11 cellular contexts compared by ENCODE assay signal in the genomic region with DNA sequence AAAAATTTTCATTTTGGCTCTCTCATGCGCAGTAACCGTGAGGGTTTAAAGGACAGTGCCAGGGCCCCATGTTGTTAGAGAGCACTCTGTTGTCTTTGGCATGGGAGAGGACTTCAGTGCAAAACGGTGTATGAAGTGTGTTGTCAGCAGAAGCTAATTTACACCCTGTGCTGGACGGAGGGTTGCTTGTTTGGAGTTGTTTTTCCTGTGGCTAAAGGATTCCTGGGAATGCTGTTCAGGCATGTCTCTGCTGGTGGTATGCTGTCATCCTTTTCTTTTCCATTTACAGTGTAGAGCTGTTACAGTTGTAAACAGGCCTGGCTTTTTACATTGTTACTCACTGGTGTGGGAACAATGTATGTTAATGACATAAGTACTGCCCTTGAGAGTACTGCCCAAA.
DNase-seq lines count a peak whose midpoint lies in the region; ATAC-seq and TF ChIP-seq lines count a peak whose summit lies in the region.
"Had no signal": no experiment of that assay in that cellular context is flagged by ENCODE, and none has a peak within 500 bp of the region (broad histone marks: within the 10 kb centered on the region; RNA-seq: fewer than 3 reads in every experiment).

No MANE protein-coding gene starts in this region.

- no peaks in the 10 kb centered on the region for H3K9me3 Mint-ChIP-seq in activated naive CD8-positive, alpha-beta T cell treated with anti-CD3 and anti-CD28 coated beads, Interleukin-2, amount 50 U/mL, for 24 hours

- TF ChIP-seq CTCF in foreskin keratinocyte (conservative IDR thresholded peaks at IDR 0.05) (no peak), osteoblast (IDR thresholded peaks at IDR 0.05; ENCODE audit: extremely low read depth, low read depth, low read length) (no peak)

- H2AFZ ChIP-seq in osteoblast (ENCODE audit: low read length) = peak overlapping the region; percentile 50

- H3K9me3 ChIP-seq in osteoblast (ENCODE audit: low read depth, low read length) = no peaks in the 10 kb centered on the region

- H3K4me1 ChIP-seq in foreskin keratinocyte = peaks cover 9% of the 10 kb centered on the region
- peaks cover 15% of the 10 kb centered on the region for H3K4me1 ChIP-seq in osteoblast (ENCODE audit: insufficient read depth, low read length)

- H3K36me3 Mint-ChIP-seq in activated naive CD8-positive, alpha-beta T cell treated with anti-CD3 and anti-CD28 coated beads, Interleukin-2, amount 50 U/mL, for 24 hours (ENCODE audit: low read depth) = no peaks in the 10 kb centered on the region
- H3K36me3 Mint-ChIP-seq: CD4-positive, alpha-beta memory T cell had no signal

- peaks cover 2% of the 10 kb centered on the region for H3K79me2 ChIP-seq in osteoblast (ENCODE audit: insufficient read depth, low read length)

- peak overlapping the region; percentile 35 for H3K4me2 ChIP-seq in osteoblast (ENCODE audit: insufficient read depth, low read length)

- ATAC-seq in SK-N-SH treated with all-trans-retinoic acid at 6 μM for 48 hours (peak; percentile 87), foreskin keratinocyte (peak; percentile 99), HG02981 (IDR thresholded peaks at IDR 0.05; ENCODE audit: unreplicated experiment) (no peak)
- no peak for ATAC-seq in activated naive CD8-positive, alpha-beta T cell treated with anti-CD3 and anti-CD28 coated beads, Interleukin-2, amount 50 U/mL, for 24 hours
- ATAC-seq: activated CD4-positive, alpha-beta T cell treated with anti-CD3 and anti-CD28 coated beads for 36 hours had no signal

- no peaks in the 10 kb centered on the region for H3K36me3 ChIP-seq in osteoblast (ENCODE audit: insufficient read depth, low read length)

- no peak overlapping the region for H3K4me3 ChIP-seq in osteoblast (ENCODE audit: insufficient read depth, low read length)

- H3K27me3 ChIP-seq in foreskin keratinocyte (no peaks in the 10 kb centered on the region), osteoblast (ENCODE audit: insufficient read depth, low read length) (no peaks in the 10 kb centered on the region)

- H3K27ac Mint-ChIP-seq in activated naive CD8-positive, alpha-beta T cell treated with anti-CD3 and anti-CD28 coated beads, Interleukin-2, amount 50 U/mL, for 24 hours = no peak overlapping the region
- H3K27ac Mint-ChIP-seq: activated CD4-positive, alpha-beta T cell treated with anti-CD3 and anti-CD28 coated beads for 36 hours; CD4-positive, alpha-beta memory T cell had no signal

- H3K4me1 Mint-ChIP-seq in activated naive CD8-positive, alpha-beta T cell treated with anti-CD3 and anti-CD28 coated beads, Interleukin-2, amount 50 U/mL, for 24 hours = no peaks in the 10 kb centered on the region
- H3K4me1 Mint-ChIP-seq: activated CD4-positive, alpha-beta T cell treated with anti-CD3 and anti-CD28 coated beads for 36 hours had no signal

- H3K27ac ChIP-seq in foreskin keratinocyte (peak overlapping the region; percentile 92), osteoblast (ENCODE audit: low read depth, low read length) (peak overlapping the region; percentile 76)

- H4K20me1 ChIP-seq in osteoblast (ENCODE audit: insufficient read depth, low read length) = no peaks in the 10 kb centered on the region

- H3K27me3 Mint-ChIP-seq in activated naive CD8-positive, alpha-beta T cell treated with anti-CD3 and anti-CD28 coated beads, Interleukin-2, amount 50 U/mL, for 24 hours = peaks cover 3% of the 10 kb centered on the region

- DNase-seq in Daoy (ENCODE audit: low read depth) = peak; percentile 60
- DNase-seq in foreskin keratinocyte = peak; percentile 98 to 99
- peak; percentile 80 for DNase-seq in osteoblast (ENCODE audit: insufficient read length, low spot score, missing footprints)
- DNase-seq in activated naive CD8-positive, alpha-beta T cell treated with anti-CD3 and anti-CD28 coated beads, Interleukin-2, amount 50 U/mL, for 24 hours = no peak
- no peak for DNase-seq in NCI-H1092 treated with DMSO at 0.1 percent for 48 hours (lab: John Stamatoyannopoulos, UW)
- no peak for DNase-seq in stimulated activated CD4-positive, alpha-beta T cell treated with anti-CD3 and anti-CD28 coated beads, Interleukin-1b, Interleukin-23, amount 100 ng/mL, for 48 hours
- DNase-seq: activated CD4-positive, alpha-beta T cell treated with anti-CD3 and anti-CD28 coated beads for 36 hours; CD4-positive, alpha-beta memory T cell; OCI-M1 had no signal

- no peak overlapping the region for H3K4me3 Mint-ChIP-seq in activated naive CD8-positive, alpha-beta T cell treated with anti-CD3 and anti-CD28 coated beads, Interleukin-2, amount 50 U/mL, for 24 hours
- H3K4me3 Mint-ChIP-seq: activated CD4-positive, alpha-beta T cell treated with anti-CD3 and anti-CD28 coated beads for 36 hours; CD4-positive, alpha-beta memory T cell had no signal

TF ChIP-seq in SK-N-SH treated with all-trans-retinoic acid at 6 μM for 48 hours, 23 proteins besides CTCF, POLR2A, EP300 and RAD21:
- TF ChIP-seq ARNTL (CRISPR knock-in tag; IDR thresholded peaks at IDR 0.05; ENCODE audit: borderline replicate concordance, low read depth) (no peak), ESRRG (CRISPR knock-in tag; IDR thresholded peaks at IDR 0.05) (no peak), ISL1 (CRISPR knock-in tag; IDR thresholded peaks at IDR 0.05) (0 out of 2 replicates have a peak, but pooled peaks have one; percentile 18)

Comparison
In these comparisons a context has a peak if more than half of its experiments do, and no peak if none do; other contexts are left out.
1. DNase-seq: peak in Daoy (single experiment), foreskin keratinocyte (2 of 2) and osteoblast (single experiment); none in activated naive CD8-positive, alpha-beta T cell treated with anti-CD3 and anti-CD28 coated beads, Interleukin-2, amount 50 U/mL, for 24 hours (single experiment), NCI-H1092 treated with DMSO at 0.1 percent for 48 hours (single experiment) and stimulated activated CD4-positive, alpha-beta T cell treated with anti-CD3 and anti-CD28 coated beads, Interleukin-1b, Interleukin-23, amount 100 ng/mL, for 48 hours (single experiment).
2. ATAC-seq: peak in SK-N-SH treated with all-trans-retinoic acid at 6 μM for 48 hours (single experiment) and foreskin keratinocyte (single experiment); none in activated naive CD8-positive, alpha-beta T cell treated with anti-CD3 and anti-CD28 coated beads, Interleukin-2, amount 50 U/mL, for 24 hours (single experiment) and HG02981 (single experiment).